In genomic region chr1:17663646-17664045, GRCh38 we compare ENCODE assay signal across 17 cellular contexts.
DNase-seq lines count a peak whose midpoint lies in the region; ATAC-seq, FAIRE-seq and TF ChIP-seq lines count a peak whose summit lies in the region.
"Had no signal": no experiment of that assay in that cellular context is flagged by ENCODE, and none has a peak within 500 bp of the region (broad histone marks: within the 10 kb centered on the region; RNA-seq: fewer than 3 reads in every experiment).

No MANE protein-coding gene starts in this region.

- no TSS peak for BruUV-seq in HepG2 (replicated peaks; lab: Mats Ljungman, UMichigan)
- BruUV-seq in K562 (replicated peaks; lab: Mats Ljungman, UMichigan), result no TSS peak
- no TSS peak for BruUV-seq in Caco-2 (replicated peaks; lab: Mats Ljungman, UMichigan)

- CTCF ChIA-PET in HepG2 (lab: Yijun Ruan, JAX; ENCODE audit: low intra/inter-chr PET ratio, low total read pairs) (no interaction called here), K562 (lab: Yijun Ruan, JAX; ENCODE audit: low intra/inter-chr PET ratio) (interaction anchor here (0.7 kb wide), 1 partner anchor 869 kb away, joined by 3 read pairs; no protein-coding TSS in a partner anchor), Caco-2 (lab: Charles Lee) (interaction anchor here (0.7 kb wide), 2 partner anchors 33 to 166 kb away, joined by 3 read pairs; no protein-coding TSS in a partner anchor)

- H2AFZ ChIP-seq in HepG2 (ENCODE audit: low read length) (no peak overlapping the region), Karpas-422 (ENCODE audit: low read length) (no peak overlapping the region), K562 (ENCODE audit: low read depth, low read length) (no peak overlapping the region)

- H3K9me2 ChIP-seq in Karpas-422 (replicated peaks; ENCODE audit: insufficient read depth, low read length), result no peaks in the 10 kb centered on the region

- intact Hi-C loops in HepG2 (cut with micrococcal nuclease; ENCODE audit: unreplicated experiment), result no loop called here
- intact Hi-C loops in right lobe of liver (cut with DNase I), result no loop called here
- intact Hi-C loops in K562 (cut with micrococcal nuclease), result loop anchor here (5.0 to 10.0 kb wide), 6 partner anchors 84 to 914 kb away; partner anchors contain the start of gene IGSF21
- intact Hi-C loops in Caco-2 (cut with micrococcal nuclease; ENCODE audit: unreplicated experiment), result loop anchor here (5.0 kb wide), 1 partner anchor 164 kb away; no protein-coding TSS in a partner anchor

- no peak for TF ChIP-seq EP300 in HepG2 (IDR thresholded peaks at IDR 0.05; ENCODE audit: low read depth in 2 of 2, low read length in 2 of 2)
- no peak for TF ChIP-seq EP300 in HepG2 (CRISPR knock-in tag; IDR thresholded peaks at IDR 0.05; ENCODE audit: borderline replicate concordance)
- TF ChIP-seq EP300 in K562 (IDR thresholded peaks at IDR 0.05; ENCODE audit: low read length), result no peak

- peaks cover 3% of the 10 kb centered on the region for H3K9me1 ChIP-seq in K562 (ENCODE audit: control insufficient read depth, insufficient read depth, low read length)

- FAIRE-seq in HepG2 (lab: Jason Lieb, UNC), result no peak
- no peak for FAIRE-seq in K562 (lab: Jason Lieb, UNC)
- FAIRE-seq: A204.1 had no signal

- H3K4me2 ChIP-seq in HepG2 (ENCODE audit: low read depth, low read length) (no peak overlapping the region), Karpas-422 (ENCODE audit: low read depth, low read length, poor library complexity, severe bottlenecking) (no peak overlapping the region), K562 (ENCODE audit: insufficient read depth, low read length) (no peak overlapping the region)

- H3K9me3 Mint-ChIP-seq in Caco-2 (ENCODE audit: unreplicated experiment), result no peaks in the 10 kb centered on the region
- H3K9me3 Mint-ChIP-seq: CD8-positive, alpha-beta T cell; IgD-negative memory B cell had no signal

- H3K79me2 ChIP-seq in HepG2 (ENCODE audit: insufficient read depth, low read length) (no peaks in the 10 kb centered on the region), Karpas-422 (ENCODE audit: low read length) (no peaks in the 10 kb centered on the region), K562 (ENCODE audit: control insufficient read depth, insufficient read depth, low read length) (no peaks in the 10 kb centered on the region)

- H3K4me1 ChIP-seq in HepG2 (ENCODE audit: insufficient read depth, low read length) (no peaks in the 10 kb centered on the region), right lobe of liver (peaks cover 0 to 4% (median 0%) of the 10 kb centered on the region in 4 donors), Karpas-422 (ENCODE audit: low read length) (no peaks in the 10 kb centered on the region), K562 (replicated peaks in 1 of 2; ENCODE audit: control insufficient read depth in 2 of 2, insufficient read depth in 2 of 2, low read length in 2 of 2) (no peaks in the 10 kb centered on the region), Caco-2 (no peaks in the 10 kb centered on the region)

- peaks cover 47% of the 10 kb centered on the region; the same call in 1 of the 2 replicates for H4K20me1 ChIP-seq in HepG2 (ENCODE audit: insufficient read depth, low read length)
- no peaks in the 10 kb centered on the region for H4K20me1 ChIP-seq in Karpas-422 (ENCODE audit: insufficient read depth, low read depth, low read length)
- H4K20me1 ChIP-seq in K562 (replicated peaks; ENCODE audit: control insufficient read depth, insufficient read depth, low read length), result peaks cover 26% of the 10 kb centered on the region

- ATAC-seq in HepG2 (no peak), right lobe of liver (no peak), K562 (no peak), GM18870 (IDR thresholded peaks at IDR 0.05; ENCODE audit: unreplicated experiment) (no peak)
- ATAC-seq: CD8-positive, alpha-beta T cell had no signal

- H3K9ac ChIP-seq in HepG2 (ENCODE audit: insufficient read depth, low read depth, low read length), result no peak overlapping the region
- H3K9ac ChIP-seq in Karpas-422 (ENCODE audit: low read length), result no peak overlapping the region
- no peak overlapping the region for H3K9ac ChIP-seq in K562 (ENCODE audit: insufficient read depth in 1 of 2, low read depth in 2 of 2, low read length in 2 of 2)

- H3K27ac Mint-ChIP-seq in Caco-2 (ENCODE audit: unreplicated experiment), result no peak overlapping the region
- H3K27ac Mint-ChIP-seq: CD8-positive, alpha-beta T cell; IgD-negative memory B cell had no signal

- in situ Hi-C loops in HepG2 (cut with HindIII; ENCODE audit: extremely low pct_ligation_motif_present, low pct_unique_long_range_greater_than_20kb) (no loop called here), K562 (cut with MboI) (loop anchor here (10.0 kb wide), 2 partner anchors 161 to 911 kb away; no protein-coding TSS in a partner anchor)

- H3K27me3 Mint-ChIP-seq in Caco-2 (ENCODE audit: insufficient read depth, unreplicated experiment), result no peaks in the 10 kb centered on the region

- WGBS in HepG2 (ENCODE audit: low lambda C conversion rate), result 97% methylated on average over 4 of the region's 5 CpGs
- 90% methylated on average over 3 of the region's 5 CpGs for WGBS in right lobe of liver (ENCODE audit: insufficient coverage, low coverage, low lambda C conversion rate, missing lambda C conversion rate)
- WGBS in K562 (ENCODE audit: insufficient coverage, low coverage, missing lambda C conversion rate), result 4% methylated on average over 5 of the region's 5 CpGs

- TF ChIP-seq POLR2A in HepG2 (IDR thresholded peaks at IDR 0.05; ENCODE audit: insufficient read depth in 1 of 2, low read depth in 2 of 2, low read length in 2 of 2) (no peak), right lobe of liver (IDR thresholded peaks at IDR 0.05) (no peak), K562 (conservative IDR thresholded peaks at IDR 0.05) (no peak)

- H3K36me3 Mint-ChIP-seq in Caco-2 (ENCODE audit: insufficient read depth, unreplicated experiment), result peaks cover 18% of the 10 kb centered on the region
- H3K36me3 Mint-ChIP-seq: CD8-positive, alpha-beta T cell; IgD-negative memory B cell had no signal

- H3K27me3 ChIP-seq in HepG2 (ENCODE audit: control insufficient read depth in 1 of 2, insufficient read depth in 2 of 2, low read length in 2 of 2) (no peaks in the 10 kb centered on the region; a peak in 1 of 5 replicates), right lobe of liver (no peaks in the 10 kb centered on the region), Karpas-422 (ENCODE audit: low read length) (no peaks in the 10 kb centered on the region), K562 (ENCODE audit: control insufficient read depth in 2 of 2, insufficient read depth in 2 of 2, low read length in 2 of 2) (peaks cover 5 to 24% of the 10 kb centered on the region in 2 experiments; a peak in 3 of 5 replicates), Caco-2 (replicated peaks; ENCODE audit: control insufficient read depth, insufficient read depth, low read length) (no peaks in the 10 kb centered on the region)
- H3K27me3 ChIP-seq: BE2C had no signal

- no peak overlapping the region for H3K4me3 ChIP-seq in HepG2 (replicated peaks in 1 of 3; ENCODE audit: insufficient read depth in 1 of 3, low read depth in 2 of 3, low read length in 3 of 3)
- H3K4me3 ChIP-seq in right lobe of liver, result no peak overlapping the region
- H3K4me3 ChIP-seq in Karpas-422 (ENCODE audit: low read length), result no peak overlapping the region
- H3K4me3 ChIP-seq in K562, result no peak overlapping the region
- no peak overlapping the region for H3K4me3 ChIP-seq in Caco-2 (ENCODE audit: low read depth, low read length)

- H3K9me3 ChIP-seq in HepG2 (ENCODE audit: low read length) (no peaks in the 10 kb centered on the region), right lobe of liver (no peaks in the 10 kb centered on the region), Karpas-422 (ENCODE audit: low read length) (no peaks in the 10 kb centered on the region), K562 (replicated peaks; ENCODE audit: control insufficient read depth, insufficient read depth, low read depth, low read length) (no peaks in the 10 kb centered on the region), Caco-2 (no peaks in the 10 kb centered on the region)
- H3K9me3 ChIP-seq: BE2C had no signal

- no peak for TF ChIP-seq CTCF in HepG2 (CRISPR knock-in tag; IDR thresholded peaks at IDR 0.05)
- TF ChIP-seq CTCF in right lobe of liver (IDR thresholded peaks at IDR 0.05), result no peak
- TF ChIP-seq CTCF in K562 (IDR thresholded peaks at IDR 0.05 in 2 of 3, conservative IDR thresholded peaks at IDR 0.05 in 1 of 3; ENCODE audit: insufficient read depth in 2 of 3, low read depth in 1 of 3, low read length in 3 of 3), result no peak
- TF ChIP-seq CTCF in Caco-2 (IDR thresholded peaks at IDR 0.05; ENCODE audit: insufficient read depth in 1 of 2, low read depth in 1 of 2, low read length in 1 of 2, severe bottlenecking in 1 of 2, unreplicated experiment in 1 of 2), result no peak

- peaks cover 45 to 87% of the 10 kb centered on the region in 2 experiments for H3K36me3 ChIP-seq in HepG2 (replicated peaks in 1 of 2; ENCODE audit: control insufficient read depth in 1 of 2, insufficient read depth in 2 of 2, low read length in 2 of 2)
- H3K36me3 ChIP-seq in right lobe of liver, result peaks cover 0 to 86% (median 43%) of the 10 kb centered on the region in 4 donors
- H3K36me3 ChIP-seq in Karpas-422 (ENCODE audit: insufficient read depth, low read length), result no peaks in the 10 kb centered on the region
- no peaks in the 10 kb centered on the region for H3K36me3 ChIP-seq in K562 (ENCODE audit: control insufficient read depth, insufficient read depth, low read length)
- H3K36me3 ChIP-seq in Caco-2 (ENCODE audit: control insufficient read depth, insufficient read depth, low read length), result no peaks in the 10 kb centered on the region; the same call in 1 of the 2 replicates
- H3K36me3 ChIP-seq: BE2C had no signal

- no peak overlapping the region for H3K4me3 Mint-ChIP-seq in Caco-2 (ENCODE audit: unreplicated experiment)
- H3K4me3 Mint-ChIP-seq: CD14-positive monocyte; CD8-positive, alpha-beta T cell; IgD-negative memory B cell had no signal

- no peak for TF ChIP-seq RAD21 in HepG2 (CRISPR knock-in tag; IDR thresholded peaks at IDR 0.05)
- TF ChIP-seq RAD21 in K562 (CRISPR knock-in tag; conservative IDR thresholded peaks at IDR 0.05 in 1 of 2, IDR thresholded peaks at IDR 0.05 in 1 of 2), result no peak

- no peaks in the 10 kb centered on the region for H3K4me1 Mint-ChIP-seq in Caco-2 (ENCODE audit: low read depth, unreplicated experiment)

- H3K27ac ChIP-seq in HepG2 (ENCODE audit: extremely low read length, insufficient read depth, low read length), result no peak overlapping the region
- no peak overlapping the region for H3K27ac ChIP-seq in right lobe of liver
- no peak overlapping the region for H3K27ac ChIP-seq in Karpas-422 (ENCODE audit: low read length)
- no peak overlapping the region for H3K27ac ChIP-seq in K562 (ENCODE audit: extremely low read depth, low read depth, low read length)
- H3K27ac ChIP-seq: HL-60 had no signal

- DNase-seq in HepG2 (ENCODE audit: low spot score) (no peak), right lobe of liver (no peak), Karpas-422 (peak; percentile 47), K562 (ENCODE audit: extremely low read depth in 1 of 4, low spot score in 3 of 4) (no peak), LoVo (ENCODE audit: low spot score) (no peak), Caco-2 (no peak)
- DNase-seq: BE2C; CD8-positive, alpha-beta T cell; COR-L47; DMS53; GF-D8; HCEC 1CT had no signal

- POLR2A ChIA-PET in HepG2 (lab: Yijun Ruan, JAX), result no interaction called here
- POLR2A ChIA-PET in K562 (lab: Yijun Ruan, JAX), result interaction anchor here (0.5 kb wide), 1 partner anchor 282 kb away, joined by 3 read pairs; no protein-coding TSS in a partner anchor
- POLR2A ChIA-PET in Caco-2 (lab: Charles Lee), result no interaction called here

Comparison
In these comparisons a context has a peak if more than half of its experiments do, and no peak if none do; other contexts are left out.
1. intact Hi-C loops: an anchor here in K562 (5.0 to 10.0 kb wide) and Caco-2 (5.0 kb wide); none called in HepG2 and right lobe of liver.
2. Of the 241 proteins assayed by ChIP-seq in both HepG2 and K562: peak only in HepG2: none; only in K562: ADNP and TFE3; in both: ZFP36; in neither: 237; mixed calls (peak in some experiments, not most) for 1.